1 cellular context compared by ENCODE assay signal in genomic region chr16:87815567-87815966, GRCh38.
TF ChIP-seq lines count a peak whose summit lies in the region.

No MANE protein-coding gene starts in this region.

TF ChIP-seq in HepG2, 621 proteins besides CTCF, POLR2A, EP300 and RAD21 (continued from another document and continues in another):
- TF ChIP-seq MXD4 (CRISPR knock-in tag; IDR thresholded peaks at IDR 0.05) (0 out of 2 replicates have a peak, but pooled peaks have one; percentile 37), ZSCAN9 (CRISPR knock-in tag; IDR thresholded peaks at IDR 0.05; ENCODE audit: borderline replicate concordance) (peak; percentile 47; the same call in 1 of the 2 replicates), ZNF337 (CRISPR knock-in tag; IDR thresholded peaks at IDR 0.05; ENCODE audit: borderline replicate concordance, low read depth) (no peak), SP1 (IDR thresholded peaks at IDR 0.05) (no peak), SP1 (CRISPR knock-in tag; IDR thresholded peaks at IDR 0.05) (0 out of 2 replicates have a peak, but pooled peaks have one; percentile 17), SP5 (CRISPR knock-in tag; IDR thresholded peaks at IDR 0.05; ENCODE audit: borderline replicate concordance, low read depth) (peak; percentile 39; the same call in 1 of the 2 replicates), CBX2 (IDR thresholded peaks at IDR 0.05; ENCODE audit: low read depth, low read length) (no peak), CBX2 (CRISPR knock-in tag; IDR thresholded peaks at IDR 0.05; ENCODE audit: low read depth) (no peak), NONO (IDR thresholded peaks at IDR 0.05) (no peak), NONO (CRISPR knock-in tag; conservative IDR thresholded peaks at IDR 0.05) (peak; percentile 72), PHF8 (CRISPR knock-in tag; IDR thresholded peaks at IDR 0.05) (peak; percentile 41; the same call in 1 of the 2 replicates), ZFYVE20 (CRISPR knock-in tag; IDR thresholded peaks at IDR 0.05; ENCODE audit: borderline replicate concordance, low read depth) (no peak), TFAP4 (IDR thresholded peaks at IDR 0.05; ENCODE audit: borderline replicate concordance, low read depth) (peak; percentile 98), GATAD2A (CRISPR knock-in tag; IDR thresholded peaks at IDR 0.05) (peak; percentile 76), SMC3 (IDR thresholded peaks at IDR 0.05; ENCODE audit: low read length) (peak; percentile 41; the same call in 1 of the 2 replicates), ZFY (CRISPR knock-in tag; IDR thresholded peaks at IDR 0.05) (peak; percentile 37; the same call in 1 of the 2 replicates), ZNF549 (CRISPR knock-in tag; IDR thresholded peaks at IDR 0.05) (no peak), ZNF619 (CRISPR knock-in tag; IDR thresholded peaks at IDR 0.05) (0 out of 2 replicates have a peak, but pooled peaks have one; percentile 66), SAP130 (CRISPR knock-in tag; IDR thresholded peaks at IDR 0.05; ENCODE audit: low read depth) (peak; percentile 78), HOXA5 (CRISPR knock-in tag; IDR thresholded peaks at IDR 0.05) (0 out of 2 replicates have a peak, but pooled peaks have one; percentile 42), ZNF574 (CRISPR knock-in tag; IDR thresholded peaks at IDR 0.05) (peak; percentile 66), ZBTB38 (CRISPR knock-in tag; IDR thresholded peaks at IDR 0.05) (peak; percentile 59; the same call in 1 of the 2 replicates), HNF4A (CRISPR knock-in tag; IDR thresholded peaks at IDR 0.05) (peak; percentile 87), ZNF639 (CRISPR knock-in tag; conservative IDR thresholded peaks at IDR 0.05) (0 out of 2 replicates have a peak, but pooled peaks have one; percentile 39), NBN (conservative IDR thresholded peaks at IDR 0.05) (no peak), SAFB2 (CRISPR knock-in tag; IDR thresholded peaks at IDR 0.05; ENCODE audit: borderline replicate concordance, low read depth) (no peak), ZBTB33 (CRISPR knock-in tag; IDR thresholded peaks at IDR 0.05) (peak; percentile 68), KDM3A (CRISPR knock-in tag; IDR thresholded peaks at IDR 0.05; ENCODE audit: low read depth) (peak; percentile 33; the same call in 1 of the 2 replicates), RFX5 (IDR thresholded peaks at IDR 0.05; ENCODE audit: low read depth, low read length) (no peak), TBX2 (CRISPR knock-in tag; IDR thresholded peaks at IDR 0.05; ENCODE audit: borderline replicate concordance) (peak; percentile 38; the same call in 1 of the 2 replicates), ESRRA (CRISPR knock-in tag; IDR thresholded peaks at IDR 0.05; ENCODE audit: low read depth) (peak; percentile 82; the same call in 1 of the 2 replicates), ZNF841 (CRISPR knock-in tag; IDR thresholded peaks at IDR 0.05; ENCODE audit: borderline replicate concordance) (no peak), AHR (CRISPR knock-in tag; IDR thresholded peaks at IDR 0.05) (no peak), IRF2 (CRISPR knock-in tag; IDR thresholded peaks at IDR 0.05) (0 out of 2 replicates have a peak, but pooled peaks have one; percentile 53), HOXA3 (CRISPR knock-in tag; IDR thresholded peaks at IDR 0.05) (peak; percentile 71), PTBP1 (IDR thresholded peaks at IDR 0.05; ENCODE audit: low read depth, low read length, poor library complexity, severe bottlenecking) (no peak), ZNF264 (CRISPR knock-in tag; IDR thresholded peaks at IDR 0.05) (no peak), ZBTB25 (CRISPR knock-in tag; IDR thresholded peaks at IDR 0.05) (peak; percentile 57; the same call in 1 of the 2 replicates), NR2F6 (IDR thresholded peaks at IDR 0.05) (no peak; the same call in 1 of the 2 replicates), NR2F6 (CRISPR knock-in tag; IDR thresholded peaks at IDR 0.05) (peak; percentile 79), ZNF275 (CRISPR knock-in tag; IDR thresholded peaks at IDR 0.05; ENCODE audit: borderline replicate concordance) (0 out of 2 replicates have a peak, but pooled peaks have one; percentile 39), POGZ (CRISPR knock-in tag; IDR thresholded peaks at IDR 0.05) (peak; percentile 40; the same call in 1 of the 2 replicates), ZFX (CRISPR knock-in tag; IDR thresholded peaks at IDR 0.05; ENCODE audit: low read depth) (peak; percentile 44; the same call in 1 of the 2 replicates), XBP1 (CRISPR knock-in tag; IDR thresholded peaks at IDR 0.05) (no peak), ZBTB7B (CRISPR knock-in tag; IDR thresholded peaks at IDR 0.05) (peak; percentile 82; the same call in 1 of the 2 replicates), MTERF4 (CRISPR knock-in tag; IDR thresholded peaks at IDR 0.05) (no peak), GTF3A (CRISPR knock-in tag; conservative IDR thresholded peaks at IDR 0.05) (no peak), YY1 (IDR thresholded peaks at IDR 0.05; ENCODE audit: insufficient read depth, insufficient replicate concordance, low read depth, low read length) (no peak), THAP11 (CRISPR knock-in tag; IDR thresholded peaks at IDR 0.05) (0 out of 2 replicates have a peak, but pooled peaks have one; percentile 26), SALL1 (CRISPR knock-in tag; IDR thresholded peaks at IDR 0.05) (peak; percentile 66), ZNF782 (CRISPR knock-in tag; IDR thresholded peaks at IDR 0.05; ENCODE audit: borderline replicate concordance) (peak; percentile 63; the same call in 1 of the 2 replicates), CC2D1A (CRISPR knock-in tag; IDR thresholded peaks at IDR 0.05) (no peak), ARID4A (CRISPR knock-in tag; IDR thresholded peaks at IDR 0.05; ENCODE audit: borderline replicate concordance) (peak; percentile 66; the same call in 1 of the 2 replicates), POGK (CRISPR knock-in tag; conservative IDR thresholded peaks at IDR 0.05) (peak; percentile 86)
